ENCODE assay signal across 11 cellular contexts in the genomic region with DNA sequence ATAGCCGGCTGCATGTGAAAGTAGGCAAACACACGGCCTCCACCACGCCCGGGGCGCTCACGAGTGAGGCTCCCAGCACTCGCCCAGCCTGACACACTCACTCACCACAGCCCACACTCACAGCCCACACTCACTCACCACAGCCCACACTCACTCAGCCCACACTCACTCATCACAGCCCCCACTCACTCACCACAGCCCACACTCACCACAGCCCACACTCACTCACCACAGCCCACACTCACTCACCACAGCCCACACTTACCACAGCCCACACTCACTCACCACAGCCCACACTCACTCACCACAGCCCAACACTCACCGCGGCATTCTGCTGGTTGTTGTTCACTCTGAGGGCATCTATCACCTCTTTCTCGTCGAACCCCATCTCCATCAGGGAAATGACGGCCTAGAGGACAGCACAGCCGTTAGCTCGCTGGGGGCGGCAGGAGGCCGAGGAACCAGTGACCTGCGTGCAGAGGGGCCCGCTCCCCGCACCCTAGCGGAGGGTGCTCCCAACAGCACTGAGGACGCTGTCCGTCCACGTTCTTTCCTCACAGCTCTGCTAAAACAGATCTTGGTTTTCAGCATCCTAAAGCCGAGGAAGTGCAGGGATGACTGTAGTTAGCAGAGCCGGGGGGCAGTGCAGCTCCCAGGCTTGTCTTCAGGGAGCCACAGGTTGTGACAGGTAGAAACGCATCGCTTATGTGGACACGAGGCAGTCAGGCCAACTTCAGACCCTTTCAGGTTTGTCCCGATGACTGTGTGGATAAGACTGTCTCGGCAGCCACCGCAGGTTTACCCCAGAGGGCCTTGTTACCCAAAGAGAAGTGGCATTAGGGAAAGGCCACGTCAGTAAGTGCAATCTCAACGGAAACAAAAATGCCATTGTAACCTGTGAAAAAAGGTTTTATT. TPM values are rescaled to one million over a fixed set of nuclear protein-coding genes. Genes with fewer than 3 reads are reported as not detected.
A peak's percentile ranks its signal among the peaks of the same experiment; 100 is the strongest.
DNase-seq lines count a peak whose midpoint lies in the region; ATAC-seq and TF ChIP-seq lines count a peak whose summit lies in the region.
"Had no signal": no experiment of that assay in that cellular context is flagged by ENCODE, and none has a peak within 500 bp of the region (broad histone marks: within the 10 kb centered on the region; RNA-seq: fewer than 3 reads in every experiment).

No MANE protein-coding gene starts in this region.

- no peaks in the 10 kb centered on the region for H3K9me3 ChIP-seq in prostate gland

- no peaks in the 10 kb centered on the region for H3K4me1 ChIP-seq in prostate gland (replicated peaks)

- peaks cover 5 to 12% of the 10 kb centered on the region in 2 donors for H3K36me3 ChIP-seq in prostate gland

- peaks cover 5% of the 10 kb centered on the region for H3K27me3 Mint-ChIP-seq in T-helper 1 cell treated with Interleukin-12 subunit alpha and Interleukin-12 subunit beta and Interleukin-4 antibody, amounts not matched to agents 30 μg/mL and 1 μg/mL, for 36 hours (ENCODE audit: low read depth)
- H3K27me3 Mint-ChIP-seq in immature natural killer cell (ENCODE audit: low read depth in 3 of 3) (peaks cover 9 to 35% (median 18%) of the 10 kb centered on the region in 3 donors), osteocyte (ENCODE audit: unreplicated experiment) (no peaks in the 10 kb centered on the region)

- ATAC-seq in stimulated activated effector memory CD8-positive, alpha-beta T cell treated with anti-CD3 and anti-CD28 coated beads, Interleukin-12 subunit alpha, Interleukin-12 subunit beta, amount 100 ng/mL, for 72 hours, result peak; percentile 95
- no peak for ATAC-seq in HG02938 (IDR thresholded peaks at IDR 0.05; ENCODE audit: unreplicated experiment)

- H3K4me1 Mint-ChIP-seq in T-helper 1 cell treated with Interleukin-12 subunit alpha and Interleukin-12 subunit beta and Interleukin-4 antibody, amounts not matched to agents 30 μg/mL and 1 μg/mL, for 36 hours (ENCODE audit: low read depth), result peaks cover 8% of the 10 kb centered on the region
- H3K4me1 Mint-ChIP-seq in immature natural killer cell (peaks cover 11 to 16% of the 10 kb centered on the region in 2 donors), osteocyte (ENCODE audit: unreplicated experiment) (no peaks in the 10 kb centered on the region)
- peaks cover 14% of the 10 kb centered on the region for H3K4me1 Mint-ChIP-seq in stimulated activated effector memory CD8-positive, alpha-beta T cell treated with anti-CD3 and anti-CD28 coated beads, Interleukin-12 subunit alpha, Interleukin-12 subunit beta, amount 100 ng/mL, for 72 hours

- peak overlapping the region; percentile 97 for H3K27ac Mint-ChIP-seq in T-helper 1 cell treated with Interleukin-12 subunit alpha and Interleukin-12 subunit beta and Interleukin-4 antibody, amounts not matched to agents 30 μg/mL and 1 μg/mL, for 36 hours
- H3K27ac Mint-ChIP-seq in immature natural killer cell (peak overlapping the region; percentile 90 to 100 (median 96)), osteocyte (ENCODE audit: unreplicated experiment) (no peak overlapping the region)
- H3K27ac Mint-ChIP-seq in stimulated activated effector memory CD8-positive, alpha-beta T cell treated with anti-CD3 and anti-CD28 coated beads, Interleukin-12 subunit alpha, Interleukin-12 subunit beta, amount 100 ng/mL, for 72 hours, result peak overlapping the region; percentile 98

- H3K4me3 ChIP-seq in prostate gland, result no peak overlapping the region
- H3K4me3 ChIP-seq: lung had no signal

- no peak for TF ChIP-seq CTCF in prostate gland (IDR thresholded peaks at IDR 0.05)
- TF ChIP-seq CTCF in osteocyte (IDR thresholded peaks at IDR 0.05), result no peak

- peak overlapping the region; percentile 72 for H3K4me3 Mint-ChIP-seq in T-helper 1 cell treated with Interleukin-12 subunit alpha and Interleukin-12 subunit beta and Interleukin-4 antibody, amounts not matched to agents 30 μg/mL and 1 μg/mL, for 36 hours
- H3K4me3 Mint-ChIP-seq in immature natural killer cell, result peak overlapping the region; percentile 59 to 92 (median 81)
- peak overlapping the region; percentile 33 for H3K4me3 Mint-ChIP-seq in stimulated activated effector memory CD8-positive, alpha-beta T cell treated with anti-CD3 and anti-CD28 coated beads, Interleukin-12 subunit alpha, Interleukin-12 subunit beta, amount 100 ng/mL, for 72 hours
- H3K4me3 Mint-ChIP-seq in osteocyte (ENCODE audit: unreplicated experiment), result no peak overlapping the region

- H3K27ac ChIP-seq in prostate gland, result no peak overlapping the region

- H3K9me3 Mint-ChIP-seq in T-helper 1 cell treated with Interleukin-12 subunit alpha and Interleukin-12 subunit beta and Interleukin-4 antibody, amounts not matched to agents 30 μg/mL and 1 μg/mL, for 36 hours, result peaks cover 5% of the 10 kb centered on the region
- peaks cover 3 to 7% (median 4%) of the 10 kb centered on the region in 6 donors for H3K9me3 Mint-ChIP-seq in immature natural killer cell
- no peaks in the 10 kb centered on the region for H3K9me3 Mint-ChIP-seq in stimulated activated effector memory CD8-positive, alpha-beta T cell treated with anti-CD3 and anti-CD28 coated beads, Interleukin-12 subunit alpha, Interleukin-12 subunit beta, amount 100 ng/mL, for 72 hours
- H3K9me3 Mint-ChIP-seq in osteocyte (ENCODE audit: unreplicated experiment), result no peaks in the 10 kb centered on the region

- H3K36me3 Mint-ChIP-seq in T-helper 1 cell treated with Interleukin-12 subunit alpha and Interleukin-12 subunit beta and Interleukin-4 antibody, amounts not matched to agents 30 μg/mL and 1 μg/mL, for 36 hours (ENCODE audit: low read depth), result peaks cover 61% of the 10 kb centered on the region
- H3K36me3 Mint-ChIP-seq in immature natural killer cell (peaks cover 27 to 57% (median 48%) of the 10 kb centered on the region in 3 donors), osteocyte (ENCODE audit: unreplicated experiment) (peaks cover 46% of the 10 kb centered on the region)
- H3K36me3 Mint-ChIP-seq in stimulated activated effector memory CD8-positive, alpha-beta T cell treated with anti-CD3 and anti-CD28 coated beads, Interleukin-12 subunit alpha, Interleukin-12 subunit beta, amount 100 ng/mL, for 72 hours, result peaks cover 93% of the 10 kb centered on the region

- no peaks in the 10 kb centered on the region for H3K27me3 ChIP-seq in prostate gland (replicated peaks; ENCODE audit: insufficient read depth)

- WGBS in prostate gland, result 84% methylated on average over 33 of the region's 33 CpGs

- intact Hi-C loops in prostate gland (cut with DNase I), result no loop called here

- TF ChIP-seq POLR2A in prostate gland (IDR thresholded peaks at IDR 0.05), result no peak

- peak; percentile 65 for DNase-seq in activated T-cell treated with anti-CD3 and anti-CD28 coated beads for 48 hours (ENCODE audit: low read depth)
- peak; percentile 71 to 76 (median 75) for DNase-seq in immature natural killer cell
- peak; percentile 66 to 85 for DNase-seq in stimulated activated effector memory CD8-positive, alpha-beta T cell treated with anti-CD3 and anti-CD28 coated beads, Interleukin-12 subunit alpha, Interleukin-12 subunit beta, amount 100 ng/mL, for 72 hours (ENCODE audit: low spot score in 2 of 2)
- DNase-seq in prostate gland (ENCODE audit: low spot score), result no peak
- DNase-seq in osteocyte (ENCODE audit: extremely low spot score, unreplicated experiment), result no peak
- no peak for DNase-seq in putamen (ENCODE audit: low spot score)
- DNase-seq: DMS 273 treated with DMSO at 0.1 percent for 48 hours, NCI-H446 had no signal

RNA-seq across cellular contexts. Expression of gene UBAC1, which starts 21.6 kb away (rescaled TPM):
- 10 to 100 TPM; 16.4 to 28.3 (median 17.7) TPM for polyA plus RNA-seq in immature natural killer cell
- 10 to 100 TPM; 53.7 to 59.1 TPM for total RNA-seq in prostate gland
- total RNA-seq in osteocyte, result 38.9 and 41.9 TPM in 2 replicates

RNA-seq across cellular contexts. Expression of gene CAMSAP1, which starts 32.3 kb away (rescaled TPM):
- polyA plus RNA-seq in immature natural killer cell, result 1 to 10 TPM in 2 of 3 donors, under 1 TPM in 1; 0.10 to 1.7 (median 1.1) TPM
- 10 to 100 TPM; 28.3 to 86.6 TPM for total RNA-seq in prostate gland
- 34.4 and 37.1 TPM in 2 replicates for total RNA-seq in osteocyte

Comparison
In these comparisons a context has a peak if more than half of its experiments do, and no peak if none do; other contexts are left out.
1. DNase-seq: peak in activated T-cell treated with anti-CD3 and anti-CD28 coated beads for 48 hours (single experiment), immature natural killer cell (3 of 3) and stimulated activated effector memory CD8-positive, alpha-beta T cell treated with anti-CD3 and anti-CD28 coated beads, Interleukin-12 subunit alpha, Interleukin-12 subunit beta, amount 100 ng/mL, for 72 hours (2 of 2); none in prostate gland (single experiment), osteocyte (single experiment) and putamen (single experiment).